29 cellular contexts compared by ENCODE assay signal in genomic region chr3:16818194-16818593, GRCh38.
"Had no signal": no experiment of that assay in that cellular context is flagged by ENCODE, and none has a peak within 500 bp of the region (broad histone marks: within the 10 kb centered on the region; RNA-seq: fewer than 3 reads in every experiment).

No MANE protein-coding gene starts in this region.

- ATAC-seq: naive thymus-derived CD8-positive, alpha-beta T cell; psoas muscle; right cardiac atrium; right lobe of liver; stimulated activated effector memory CD8-positive, alpha-beta T cell treated with anti-CD3 and anti-CD28 coated beads, Interleukin-12 subunit alpha, Interleukin-12 subunit beta, amount 100 ng/mL, for 72 hours; stimulated activated naive B cell treated with anti-CD40 and anti-IgM and Interleukin-4, amounts not matched to agents 10 μg/mL and 1 μg/mL and 100 μg/mL, for 72 hours had no signal

- DNase-seq: naive thymus-derived CD8-positive, alpha-beta T cell; nephron progenitor cell; nucleus accumbens; ovary; posterior cingulate gyrus; psoas muscle; right cardiac atrium; right lobe of liver; sigmoid colon; small intestine; stimulated activated CD4-positive, alpha-beta T cell treated with anti-CD3 and anti-CD28 coated beads, Interleukin-15, amount 100 ng/mL, for 24 hours; stimulated activated CD4-positive, alpha-beta T cell treated with anti-CD3 and anti-CD28 coated beads, Interleukin-2, amount 100 ng/mL, for 24 hours; stimulated activated CD4-positive, alpha-beta T cell treated with anti-CD3 and anti-CD28 coated beads, Interleukin-2, amount 100 ng/mL, for 48 hours; stimulated activated CD4-positive, alpha-beta T cell treated with anti-CD3 and anti-CD28 coated beads, Interleukin-4, amount 100 ng/mL, for 24 hours; stimulated activated naive B cell treated with anti-CD40 and anti-IgM and Interleukin-4, amounts not matched to agents 10 μg/mL and 1 μg/mL and 100 μg/mL, for 72 hours; stimulated activated naive CD4-positive, alpha-beta T cell treated with Interleukin-2 at 50 U/mL for 16 hours; stomach; thyroid gland; trophoblast cell; upper lobe of left lung had no signal

- H3K79me2 ChIP-seq: parathyroid adenoma had no signal

- H3K27ac Mint-ChIP-seq: naive thymus-derived CD8-positive, alpha-beta T cell; nephron progenitor cell; progenitor cell of endocrine pancreas; stimulated activated effector memory CD8-positive, alpha-beta T cell treated with anti-CD3 and anti-CD28 coated beads, Interleukin-12 subunit alpha, Interleukin-12 subunit beta, amount 100 ng/mL, for 72 hours; stimulated activated naive B cell treated with anti-CD40 and anti-IgM and Interleukin-4, amounts not matched to agents 10 μg/mL and 1 μg/mL and 100 μg/mL, for 72 hours; stimulated activated naive CD8-positive, alpha-beta T cell treated with anti-CD3 and anti-CD28 coated beads, Interleukin-15, Interleukin-2, amounts not matched to agents 100 ng/mL and 50 ng/mL, for 24 hours had no signal

- H3K4me1 Mint-ChIP-seq: nephron progenitor cell, neural crest cell had no signal

- H2AFZ ChIP-seq: parathyroid adenoma had no signal

- H3K4me1 ChIP-seq: parathyroid adenoma, right lobe of liver, sigmoid colon, stomach, thyroid gland, tibial nerve, upper lobe of left lung, vagina had no signal

- H3K9me3 ChIP-seq: neutrophil, ovary, right lobe of liver, sigmoid colon, thoracic aorta, thyroid gland, upper lobe of left lung, vagina had no signal

- H3K36me3 Mint-ChIP-seq: stimulated activated effector memory CD8-positive, alpha-beta T cell treated with anti-CD3 and anti-CD28 coated beads, Interleukin-12 subunit alpha, Interleukin-12 subunit beta, amount 100 ng/mL, for 72 hours had no signal

- H3K27me3 Mint-ChIP-seq: naive thymus-derived CD8-positive, alpha-beta T cell; progenitor cell of endocrine pancreas; stimulated activated naive B cell treated with anti-CD40 and anti-IgM and Interleukin-4, amounts not matched to agents 10 μg/mL and 1 μg/mL and 100 μg/mL, for 72 hours; stimulated activated naive CD8-positive, alpha-beta T cell treated with anti-CD3 and anti-CD28 coated beads, Interleukin-15, Interleukin-2, amounts not matched to agents 100 ng/mL and 50 ng/mL, for 24 hours had no signal

- H3K4me3 ChIP-seq: ovary, psoas muscle, right lobe of liver, sigmoid colon, stomach, thoracic aorta, thyroid gland, tibial nerve, upper lobe of left lung, vagina had no signal

- H3K27me3 ChIP-seq: neutrophil, ovary, right lobe of liver, sigmoid colon, stomach, thyroid gland, tibial nerve, upper lobe of left lung, vagina had no signal

- H3K4me3 Mint-ChIP-seq: naive thymus-derived CD8-positive, alpha-beta T cell; nephron progenitor cell; neural crest cell; stimulated activated effector memory CD8-positive, alpha-beta T cell treated with anti-CD3 and anti-CD28 coated beads, Interleukin-12 subunit alpha, Interleukin-12 subunit beta, amount 100 ng/mL, for 72 hours; stimulated activated naive B cell treated with anti-CD40 and anti-IgM and Interleukin-4, amounts not matched to agents 10 μg/mL and 1 μg/mL and 100 μg/mL, for 72 hours; stimulated activated naive CD8-positive, alpha-beta T cell treated with anti-CD3 and anti-CD28 coated beads, Interleukin-15, Interleukin-2, amounts not matched to agents 100 ng/mL and 50 ng/mL, for 24 hours had no signal

- H3K36me3 ChIP-seq: neutrophil, ovary, right lobe of liver, sigmoid colon, stomach, thoracic aorta, thyroid gland, tibial nerve, upper lobe of left lung, vagina had no signal

- H3K9me3 Mint-ChIP-seq: nephron progenitor cell; stimulated activated effector memory CD8-positive, alpha-beta T cell treated with anti-CD3 and anti-CD28 coated beads, Interleukin-12 subunit alpha, Interleukin-12 subunit beta, amount 100 ng/mL, for 72 hours; stimulated activated naive CD8-positive, alpha-beta T cell treated with anti-CD3 and anti-CD28 coated beads, Interleukin-15, Interleukin-2, amounts not matched to agents 100 ng/mL and 50 ng/mL, for 24 hours had no signal

- H3K27ac ChIP-seq: neutrophil, ovary, parathyroid adenoma, psoas muscle, right lobe of liver, sigmoid colon, stomach, thoracic aorta, thyroid gland, tibial nerve, upper lobe of left lung, vagina had no signal

- H3K9ac ChIP-seq: parathyroid adenoma had no signal
